Comparison of ENCODE assay signal across 27 cellular contexts in genomic region chr6:44329858-44330257, GRCh38. TPM values are rescaled to one million over a fixed set of nuclear protein-coding genes. Genes with fewer than 3 reads are reported as not detected.
A peak's percentile ranks its signal among the peaks of the same experiment; 100 is the strongest.
DNase-seq lines count a peak whose midpoint lies in the region; ATAC-seq and TF ChIP-seq lines count a peak whose summit lies in the region.
"Had no signal": no experiment of that assay in that cellular context is flagged by ENCODE, and none has a peak within 500 bp of the region (broad histone marks: within the 10 kb centered on the region; RNA-seq: fewer than 3 reads in every experiment).

No MANE protein-coding gene starts in this region.

- H3K4me3 ChIP-seq in neural cell (ENCODE audit: low read length), result peak overlapping the region; percentile 53
- H3K4me3 ChIP-seq: BLaER1, GM12878 had no signal

- H3K9ac ChIP-seq in neural cell (ENCODE audit: low read length), result no peak overlapping the region
- H3K9ac ChIP-seq: BLaER1 had no signal

- H3K36me3 Mint-ChIP-seq in glutamatergic neuron (ENCODE audit: unreplicated experiment), result no peaks in the 10 kb centered on the region
- H3K36me3 Mint-ChIP-seq in activated CD4-positive, alpha-beta T cell treated with anti-CD3 and anti-CD28 coated beads for 36 hours (ENCODE audit: low read depth), result no peaks in the 10 kb centered on the region
- H3K36me3 Mint-ChIP-seq: CD14-positive monocyte; CD4-positive, alpha-beta memory T cell; CD4-positive, CD25-positive, alpha-beta regulatory T cell; CD8-positive, alpha-beta memory T cell had no signal

- TF ChIP-seq CTCF in glutamatergic neuron (IDR thresholded peaks at IDR 0.05; ENCODE audit: partially characterized antibody, unreplicated experiment), result no peak
- no peak for TF ChIP-seq CTCF in neural cell (IDR thresholded peaks at IDR 0.05; ENCODE audit: poor library complexity, severe bottlenecking)

- H3K9me3 Mint-ChIP-seq in glutamatergic neuron (ENCODE audit: unreplicated experiment), result peaks cover 10% of the 10 kb centered on the region
- no peaks in the 10 kb centered on the region for H3K9me3 Mint-ChIP-seq in activated CD4-positive, alpha-beta T cell treated with anti-CD3 and anti-CD28 coated beads for 36 hours (ENCODE audit: low read depth)
- H3K9me3 Mint-ChIP-seq: CD4-positive, CD25-positive, alpha-beta regulatory T cell; CD8-positive, alpha-beta memory T cell had no signal

- H4K20me1 ChIP-seq in neural cell (ENCODE audit: insufficient read depth), result no peaks in the 10 kb centered on the region
- H4K20me1 ChIP-seq: BLaER1 had no signal

- H3K9me3 ChIP-seq in neural cell (ENCODE audit: low read length), result no peaks in the 10 kb centered on the region
- H3K9me3 ChIP-seq: BE2C, BLaER1 had no signal

- TF ChIP-seq RAD21 in neural cell (conservative IDR thresholded peaks at IDR 0.05), result no peak

- no peak overlapping the region for H3K4me3 Mint-ChIP-seq in glutamatergic neuron (ENCODE audit: unreplicated experiment)
- H3K4me3 Mint-ChIP-seq in activated CD4-positive, alpha-beta T cell treated with anti-CD3 and anti-CD28 coated beads for 36 hours, result no peak overlapping the region
- H3K4me3 Mint-ChIP-seq: CD4-positive, alpha-beta memory T cell; CD4-positive, CD25-positive, alpha-beta regulatory T cell; CD8-positive, alpha-beta memory T cell had no signal

- no peak for ATAC-seq in activated CD4-positive, alpha-beta T cell treated with anti-CD3 and anti-CD28 coated beads for 36 hours
- ATAC-seq in HG02938 (IDR thresholded peaks at IDR 0.05; ENCODE audit: unreplicated experiment), result no peak
- ATAC-seq: GM12878 had no signal

- H3K27ac ChIP-seq in neural cell (ENCODE audit: low read length), result peak overlapping the region; percentile 42
- H3K27ac ChIP-seq: BLaER1 had no signal

- peak; percentile 82 for DNase-seq in SK-N-DZ (ENCODE audit: low spot score)
- no peak for DNase-seq in glutamatergic neuron
- no peak for DNase-seq in NK-92 (lab: John Stamatoyannopoulos, UW; ENCODE audit: unreplicated experiment)
- no peak for DNase-seq in activated CD4-positive, alpha-beta T cell treated with anti-CD3 and anti-CD28 coated beads for 36 hours
- DNase-seq: 8988T; ACHN; BE2C; C1 segment of cervical spinal cord; CD4-positive, alpha-beta memory T cell; CD4-positive, CD25-positive, alpha-beta regulatory T cell; CD8-positive, alpha-beta memory T cell; COR-L47; DMS 273 treated with DMSO at 0.1 percent for 48 hours; DMS153; DMS53; DMS79; DND-41; EL; GDM1 had no signal

- no peaks in the 10 kb centered on the region for H3K9me2 ChIP-seq in neural cell (ENCODE audit: insufficient read depth, low read length)

- POLR2A ChIA-PET in activated CD4-positive, alpha-beta T cell treated with anti-CD3 and anti-CD28 coated beads for 36 hours (lab: Charles Lee), result no interaction called here

- peak overlapping the region; percentile 73 for H3K4me2 ChIP-seq in neural cell (ENCODE audit: low read length)
- H3K4me2 ChIP-seq: BLaER1 had no signal

- TF ChIP-seq EP300 in neural cell (conservative IDR thresholded peaks at IDR 0.05; ENCODE audit: poor library complexity, severe bottlenecking), result peak; percentile 81

- H2AFZ ChIP-seq in neural cell (ENCODE audit: low read depth, low read length), result no peak overlapping the region

- H3K27me3 Mint-ChIP-seq in glutamatergic neuron (ENCODE audit: unreplicated experiment), result peaks cover 5% of the 10 kb centered on the region
- peaks cover 13% of the 10 kb centered on the region for H3K27me3 Mint-ChIP-seq in activated CD4-positive, alpha-beta T cell treated with anti-CD3 and anti-CD28 coated beads for 36 hours

- no peaks in the 10 kb centered on the region for H3F3A ChIP-seq in neural cell (ENCODE audit: insufficient read depth, low read length, poor library complexity, severe bottlenecking)

- no peaks in the 10 kb centered on the region for H3K27me3 ChIP-seq in neural cell (ENCODE audit: insufficient read depth, low read depth, low read length)
- H3K27me3 ChIP-seq: BE2C, BLaER1 had no signal

- H3K79me2 ChIP-seq in neural cell (replicated peaks; ENCODE audit: insufficient read depth, low read length), result no peaks in the 10 kb centered on the region

- peak overlapping the region; percentile 43 for H3K27ac Mint-ChIP-seq in glutamatergic neuron (ENCODE audit: unreplicated experiment)
- no peak overlapping the region for H3K27ac Mint-ChIP-seq in activated CD4-positive, alpha-beta T cell treated with anti-CD3 and anti-CD28 coated beads for 36 hours
- H3K27ac Mint-ChIP-seq: CD14-positive monocyte; CD4-positive, alpha-beta memory T cell; CD4-positive, CD25-positive, alpha-beta regulatory T cell; CD8-positive, alpha-beta memory T cell had no signal

- intact Hi-C loops in activated CD4-positive, alpha-beta T cell treated with anti-CD3 and anti-CD28 coated beads for 36 hours (cut with DNase I, micrococcal nuclease), result no loop called here

- CTCF ChIA-PET in activated CD4-positive, alpha-beta T cell treated with anti-CD3 and anti-CD28 coated beads for 36 hours (lab: Charles Lee), result interaction anchor here (0.7 to 2.0 kb wide), 2 partner anchors 61 to 553 kb away, joined by 3 to 10 read pairs; no protein-coding TSS in a partner anchor

- no peaks in the 10 kb centered on the region for H3K36me3 ChIP-seq in neural cell (ENCODE audit: insufficient read depth, low read length)
- H3K36me3 ChIP-seq: BE2C, BLaER1 had no signal

- H3K4me1 Mint-ChIP-seq in glutamatergic neuron (ENCODE audit: low read depth, unreplicated experiment), result peaks cover 37% of the 10 kb centered on the region
- no peaks in the 10 kb centered on the region for H3K4me1 Mint-ChIP-seq in activated CD4-positive, alpha-beta T cell treated with anti-CD3 and anti-CD28 coated beads for 36 hours
- H3K4me1 Mint-ChIP-seq: CD4-positive, alpha-beta memory T cell; CD4-positive, CD25-positive, alpha-beta regulatory T cell; CD8-positive, alpha-beta memory T cell had no signal

TF ChIP-seq in neural cell, 6 proteins besides CTCF, POLR2A, EP300 and RAD21:
- TF ChIP-seq REST (IDR thresholded peaks at IDR 0.05; ENCODE audit: borderline replicate concordance) (no peak), MXI1 (conservative IDR thresholded peaks at IDR 0.05; ENCODE audit: poor library complexity, severe bottlenecking) (no peak), TAF1 (IDR thresholded peaks at IDR 0.05; ENCODE audit: low read depth) (no peak), EZH2 (IDR thresholded peaks at IDR 0.05; ENCODE audit: borderline replicate concordance, insufficient read depth, low read length, poor library complexity, severe bottlenecking) (no peak), POLR2AphosphoS5 (IDR thresholded peaks at IDR 0.05) (peak; percentile 57)

RNA-seq across cellular contexts. Expression of gene SPATS1, which starts 12.6 kb away (rescaled TPM):
- 0.78 and 0.85 TPM in 2 replicates for polyA plus RNA-seq in SK-N-DZ (2014; cell fraction: cytosol; rRNA removed)
- polyA plus RNA-seq in SK-N-DZ (2014; cell fraction: nucleus; rRNA removed), result 0.23 TPM in 1 of 2 replicates, not detected in the other
- not detected for total RNA-seq in glutamatergic neuron (ENCODE audit: unreplicated experiment)
- not detected in 2 replicates for polyA plus RNA-seq in neural cell
- not detected in 2 replicates for polyA minus RNA-seq in neural cell
- total RNA-seq in activated CD4-positive, alpha-beta T cell treated with anti-CD3 and anti-CD28 coated beads for 36 hours, result not detected
- total RNA-seq: A673; CD4-positive, alpha-beta memory T cell; CD4-positive, CD25-positive, alpha-beta regulatory T cell; CD8-positive, alpha-beta memory T cell; Daoy; GM12878 had no signal
- polyA plus RNA-seq: AG04450; CD14-positive monocyte; CD4-positive, alpha-beta memory T cell; CD4-positive, CD25-positive, alpha-beta regulatory T cell; CD8-positive, alpha-beta memory T cell had no signal

RNA-seq across cellular contexts. Expression of gene AARS2, which starts 16.7 kb away (rescaled TPM):
- polyA plus RNA-seq in SK-N-DZ (2014; cell fraction: cytosol; rRNA removed), result 19.4 and 22.6 TPM in 2 replicates
- 19.7 and 26.8 TPM in 2 replicates for polyA plus RNA-seq in SK-N-DZ (2014; cell fraction: nucleus; rRNA removed)
- 41.7 TPM for total RNA-seq in glutamatergic neuron (ENCODE audit: unreplicated experiment)
- 12.6 and 14.0 TPM in 2 replicates for polyA plus RNA-seq in neural cell
- 17.8 and 19.2 TPM in 2 replicates for polyA minus RNA-seq in neural cell
- 10 to 100 TPM; 15.2 to 17.5 TPM for total RNA-seq in activated CD4-positive, alpha-beta T cell treated with anti-CD3 and anti-CD28 coated beads for 36 hours

RNA-seq across cellular contexts. Expression of gene CDC5L, which starts 57.6 kb away (rescaled TPM):
- 36.2 and 36.3 TPM in 2 replicates for polyA plus RNA-seq in SK-N-DZ (2014; cell fraction: cytosol; rRNA removed)
- polyA plus RNA-seq in SK-N-DZ (2014; cell fraction: nucleus; rRNA removed), result 22.1 and 22.7 TPM in 2 replicates
- total RNA-seq in glutamatergic neuron (ENCODE audit: unreplicated experiment), result 19.6 TPM
- polyA plus RNA-seq in neural cell, result 27.3 and 28.9 TPM in 2 replicates
- polyA minus RNA-seq in neural cell, result 62.3 and 64.6 TPM in 2 replicates
- total RNA-seq in activated CD4-positive, alpha-beta T cell treated with anti-CD3 and anti-CD28 coated beads for 36 hours, result 10 to 100 TPM; 25.1 to 28.9 TPM

RNA-seq across cellular contexts. Expression of gene TMEM151B, which starts 59.6 kb away (rescaled TPM):
- 32.0 and 34.0 TPM in 2 replicates for polyA plus RNA-seq in SK-N-DZ (2014; cell fraction: cytosol; rRNA removed)
- 61.6 and 74.8 TPM in 2 replicates for polyA plus RNA-seq in SK-N-DZ (2014; cell fraction: nucleus; rRNA removed)
- total RNA-seq in glutamatergic neuron (ENCODE audit: unreplicated experiment), result 51.3 TPM
- 66.0 and 82.1 TPM in 2 replicates for polyA plus RNA-seq in neural cell
- 75.7 and 87.6 TPM in 2 replicates for polyA minus RNA-seq in neural cell
- under 1 TPM in 1 of 2 experiments, not detected in 1; 0.09 TPM for total RNA-seq in activated CD4-positive, alpha-beta T cell treated with anti-CD3 and anti-CD28 coated beads for 36 hours
- total RNA-seq: CD4-positive, alpha-beta memory T cell; CD4-positive, CD25-positive, alpha-beta regulatory T cell; CD8-positive, alpha-beta memory T cell; GM12878 had no signal
- polyA plus RNA-seq: AG04450; CD14-positive monocyte; CD4-positive, alpha-beta memory T cell; CD4-positive, CD25-positive, alpha-beta regulatory T cell; CD8-positive, alpha-beta memory T cell had no signal
